Comparison of ENCODE assay signal across 18 cellular contexts in genomic region chr20:1507276-1507675, GRCh38. TPM values are rescaled to one million over a fixed set of nuclear protein-coding genes. Genes with fewer than 3 reads are reported as not detected.
A peak's percentile ranks its signal among the peaks of the same experiment; 100 is the strongest.
DNase-seq lines count a peak whose midpoint lies in the region; ATAC-seq, FAIRE-seq and TF ChIP-seq lines count a peak whose summit lies in the region.
"Had no signal": no experiment of that assay in that cellular context is flagged by ENCODE, and none has a peak within 500 bp of the region (broad histone marks: within the 10 kb centered on the region; RNA-seq: fewer than 3 reads in every experiment).

No MANE protein-coding gene starts in this region.

- H3K4me3 Mint-ChIP-seq in activated CD8-positive, alpha-beta memory T cell treated with anti-CD3 and anti-CD28 coated beads, Interleukin-2, amount 10 ng/mL, durations not matched to agents 7 days and 5 days: no peak overlapping the region
- H3K4me3 Mint-ChIP-seq: CD4-positive, alpha-beta T cell had no signal

- H3K27me3 Mint-ChIP-seq in activated CD8-positive, alpha-beta memory T cell treated with anti-CD3 and anti-CD28 coated beads, Interleukin-2, amount 10 ng/mL, durations not matched to agents 7 days and 5 days: peaks cover 64% of the 10 kb centered on the region

- no peak overlapping the region for H3K27ac Mint-ChIP-seq in activated CD8-positive, alpha-beta memory T cell treated with anti-CD3 and anti-CD28 coated beads, Interleukin-2, amount 10 ng/mL, durations not matched to agents 7 days and 5 days
- H3K27ac Mint-ChIP-seq: CD4-positive, alpha-beta T cell had no signal

- no peak for TF ChIP-seq CTCF in HepG2 (CRISPR knock-in tag; IDR thresholded peaks at IDR 0.05)
- no peak for TF ChIP-seq CTCF in right lobe of liver (IDR thresholded peaks at IDR 0.05)
- no peak for TF ChIP-seq CTCF in keratinocyte (optimal IDR thresholded peaks at IDR 0.05 in 1 of 3, IDR thresholded peaks at IDR 0.05 in 1 of 3, conservative IDR thresholded peaks at IDR 0.05 in 1 of 3; ENCODE audit: extremely low read depth in 1 of 3, insufficient read depth in 2 of 3, low read length in 3 of 3)

- H3K4me1 ChIP-seq in HepG2 (ENCODE audit: insufficient read depth, low read length): no peaks in the 10 kb centered on the region
- no peaks in the 10 kb centered on the region for H3K4me1 ChIP-seq in right lobe of liver
- H3K4me1 ChIP-seq in keratinocyte (ENCODE audit: control insufficient read depth, extremely low read depth, insufficient read depth, low read length): peaks cover 36% of the 10 kb centered on the region
- H3K4me1 ChIP-seq: Caco-2, HAP-1 had no signal

- in situ Hi-C loops in HepG2 (cut with HindIII; ENCODE audit: extremely low pct_ligation_motif_present, low pct_unique_long_range_greater_than_20kb): no loop called here

- CTCF ChIA-PET in HepG2 (lab: Yijun Ruan, JAX; ENCODE audit: low intra/inter-chr PET ratio, low total read pairs): no interaction called here
- CTCF ChIA-PET in activated CD8-positive, alpha-beta memory T cell treated with anti-CD3 and anti-CD28 coated beads, Interleukin-2, amount 10 ng/mL, durations not matched to agents 7 days and 5 days (lab: Charles Lee): interaction anchor here (0.9 to 5.6 kb wide), 3 partner anchors 40 to 295 kb away, joined by 3 to 35 read pairs (median 4); partner anchors contain the start of gene NSFL1C

- FAIRE-seq in HepG2 (lab: Jason Lieb, UNC): no peak
- FAIRE-seq in keratinocyte (lab: Jason Lieb, UNC): peak; percentile 23
- FAIRE-seq: A204.1, D721Med, G401.6, GM12891, GM19239 had no signal

- H3K4me2 ChIP-seq in HepG2 (ENCODE audit: low read depth, low read length) (no peak overlapping the region), keratinocyte (ENCODE audit: control insufficient read depth, extremely low read depth, insufficient read depth, low read depth, low read length) (no peak overlapping the region)

- intact Hi-C loops in HepG2 (cut with micrococcal nuclease; ENCODE audit: unreplicated experiment): no loop called here
- intact Hi-C loops in right lobe of liver (cut with DNase I): no loop called here

- H4K20me1 ChIP-seq in HepG2 (ENCODE audit: insufficient read depth, low read length) (no peaks in the 10 kb centered on the region), keratinocyte (ENCODE audit: control insufficient read depth, extremely low read depth, insufficient read depth, low read length) (no peaks in the 10 kb centered on the region)

- H3K27me3 ChIP-seq in HepG2 (ENCODE audit: control insufficient read depth in 1 of 2, insufficient read depth in 2 of 2, low read length in 2 of 2): peaks cover 0 to 3% of the 10 kb centered on the region in 2 experiments; a peak in 3 of 5 replicates
- no peaks in the 10 kb centered on the region for H3K27me3 ChIP-seq in right lobe of liver
- no peaks in the 10 kb centered on the region for H3K27me3 ChIP-seq in keratinocyte (ENCODE audit: control insufficient read depth, extremely low read depth, insufficient read depth, low read length)

- TF ChIP-seq EP300 in HepG2 (IDR thresholded peaks at IDR 0.05; ENCODE audit: low read depth in 2 of 2, low read length in 2 of 2) (no peak), HepG2 (CRISPR knock-in tag; IDR thresholded peaks at IDR 0.05; ENCODE audit: borderline replicate concordance) (no peak)

- peaks cover 4% of the 10 kb centered on the region for H3K4me1 Mint-ChIP-seq in activated CD8-positive, alpha-beta memory T cell treated with anti-CD3 and anti-CD28 coated beads, Interleukin-2, amount 10 ng/mL, durations not matched to agents 7 days and 5 days

- H3K36me3 Mint-ChIP-seq in activated CD8-positive, alpha-beta memory T cell treated with anti-CD3 and anti-CD28 coated beads, Interleukin-2, amount 10 ng/mL, durations not matched to agents 7 days and 5 days: no peaks in the 10 kb centered on the region

- WGBS in HepG2 (ENCODE audit: low lambda C conversion rate): 10% methylated on average over 3 of the region's 3 CpGs
- 51% methylated on average over 3 of the region's 3 CpGs for WGBS in right lobe of liver (ENCODE audit: insufficient coverage, low coverage, low lambda C conversion rate, missing lambda C conversion rate)

- POLR2A ChIA-PET in HepG2 (lab: Yijun Ruan, JAX): no interaction called here

- H3K79me2 ChIP-seq in HepG2 (ENCODE audit: insufficient read depth, low read length) (no peaks in the 10 kb centered on the region), keratinocyte (ENCODE audit: control insufficient read depth, insufficient read depth, low read length) (no peaks in the 10 kb centered on the region)

- no peak for ATAC-seq in HepG2
- ATAC-seq in right lobe of liver: no peak
- no peak for ATAC-seq in activated CD8-positive, alpha-beta memory T cell treated with anti-CD3 and anti-CD28 coated beads, Interleukin-2, amount 10 ng/mL, durations not matched to agents 7 days and 5 days

- H3K27ac ChIP-seq in HepG2 (ENCODE audit: extremely low read length, insufficient read depth, low read length) (no peak overlapping the region), right lobe of liver (no peak overlapping the region), keratinocyte (ENCODE audit: control insufficient read depth, insufficient read depth, low read length) (no peak overlapping the region)
- H3K27ac ChIP-seq: C4-2B had no signal

- dilution Hi-C loops in keratinocyte (cut with MboI; ENCODE audit: extremely low pct_ligation_motif_present, low sequenced_read_pairs): no loop called here

- H3K9me3 Mint-ChIP-seq in activated CD8-positive, alpha-beta memory T cell treated with anti-CD3 and anti-CD28 coated beads, Interleukin-2, amount 10 ng/mL, durations not matched to agents 7 days and 5 days (ENCODE audit: low read depth): no peaks in the 10 kb centered on the region

- no peak for TF ChIP-seq RAD21 in HepG2 (CRISPR knock-in tag; IDR thresholded peaks at IDR 0.05)

- H3K9ac ChIP-seq in HepG2 (ENCODE audit: insufficient read depth, low read depth, low read length): no peak overlapping the region
- H3K9ac ChIP-seq in keratinocyte (ENCODE audit: control insufficient read depth, extremely low read depth, insufficient read depth, low read length): no peak overlapping the region

- no peak overlapping the region for H3K4me3 ChIP-seq in HepG2 (replicated peaks in 1 of 3; ENCODE audit: insufficient read depth in 1 of 3, low read depth in 2 of 3, low read length in 3 of 3)
- no peak overlapping the region for H3K4me3 ChIP-seq in right lobe of liver
- H3K4me3 ChIP-seq in keratinocyte (ENCODE audit: control insufficient read depth in 2 of 3, extremely low read depth in 1 of 3, insufficient read depth in 2 of 3, low read depth in 1 of 3, low read length in 3 of 3): no peak overlapping the region
- H3K4me3 ChIP-seq: HAP-1 had no signal

- no peaks in the 10 kb centered on the region for H3K9me1 ChIP-seq in keratinocyte (ENCODE audit: control insufficient read depth, extremely low read depth, insufficient read depth, low read length)

- DNase-seq in HepG2 (ENCODE audit: low spot score): no peak
- DNase-seq in right lobe of liver: no peak
- peak; percentile 40 for DNase-seq in RPMI7951 (ENCODE audit: low read depth)
- no peak for DNase-seq in keratinocyte (ENCODE audit: low read depth, low spot score)
- DNase-seq in activated CD8-positive, alpha-beta memory T cell treated with anti-CD3 and anti-CD28 coated beads, Interleukin-2, amount 10 ng/mL, durations not matched to agents 7 days and 5 days: no peak
- no peak for DNase-seq in Ammon's horn (ENCODE audit: low spot score)
- DNase-seq: ACHN; Caco-2; CD4-positive, alpha-beta T cell had no signal

- TF ChIP-seq POLR2A in HepG2 (IDR thresholded peaks at IDR 0.05; ENCODE audit: insufficient read depth in 1 of 2, low read depth in 2 of 2, low read length in 2 of 2) (no peak), right lobe of liver (IDR thresholded peaks at IDR 0.05) (no peak)

- no peaks in the 10 kb centered on the region for H3K36me3 ChIP-seq in HepG2 (replicated peaks in 1 of 2; ENCODE audit: control insufficient read depth in 1 of 2, insufficient read depth in 2 of 2, low read length in 2 of 2)
- H3K36me3 ChIP-seq in right lobe of liver: no peaks in the 10 kb centered on the region
- no peaks in the 10 kb centered on the region for H3K36me3 ChIP-seq in keratinocyte (ENCODE audit: control insufficient read depth in 2 of 2, extremely low read depth in 1 of 2, insufficient read depth in 2 of 2, low read length in 2 of 2)
- H3K36me3 ChIP-seq: HAP-1 had no signal

- no TSS peak for BruUV-seq in HepG2 (replicated peaks; lab: Mats Ljungman, UMichigan)

- H3K9me3 ChIP-seq in HepG2 (ENCODE audit: low read length) (no peaks in the 10 kb centered on the region), right lobe of liver (no peaks in the 10 kb centered on the region), keratinocyte (ENCODE audit: control insufficient read depth, low read depth, low read length) (peaks cover 2% of the 10 kb centered on the region)
- H3K9me3 ChIP-seq: Caco-2, HAP-1 had no signal

- H2AFZ ChIP-seq in HepG2 (ENCODE audit: low read length) (no peak overlapping the region), keratinocyte (ENCODE audit: control insufficient read depth, low read length) (no peak overlapping the region)

RNA-seq across cellular contexts. Expression of gene SIRPB2, which starts 16.1 kb away (rescaled TPM):
- total RNA-seq in HepG2 (2016; rRNA removed; fragmentation: Illumina TruSeq; extraction: Trizol) (not detected in 2 replicates), right lobe of liver (1 to 10 TPM in 5 of 6 experiments, under 1 TPM in 1; 0.55 to 5.6 (median 2.4) TPM)
- not detected in 2 replicates for total RNA-seq in HepG2 (2016; cell fraction: cytosol; rRNA removed; fragmentation: Illumina TruSeq; extraction: Trizol; ENCODE audit: low read depth)
- total RNA-seq in HepG2 (2016; cell fraction: insoluble cytoplasmic fraction; rRNA removed; fragmentation: Illumina TruSeq; extraction: Trizol): not detected in 2 replicates
- total RNA-seq in HepG2 (2016; cell fraction: membrane; rRNA removed; fragmentation: Illumina TruSeq; extraction: Trizol): not detected in 2 replicates
- total RNA-seq in HepG2 (2016; cell fraction: nucleus; rRNA removed; fragmentation: Illumina TruSeq; extraction: Trizol): not detected in 2 replicates
- polyA plus RNA-seq in HepG2 (2011; rRNA removed) (not detected in 2 replicates), keratinocyte (1.1 to 2.1 TPM (median 1.6 TPM) in 3 replicates)
- polyA plus RNA-seq in HepG2 (2011; cell fraction: cytosol; rRNA removed): not detected in 2 replicates
- not detected in 2 replicates for polyA plus RNA-seq in HepG2 (2011; cell fraction: nucleus; rRNA removed)
- not detected in 2 replicates for polyA plus RNA-seq in HepG2 (2012)
- polyA plus RNA-seq in HepG2 (2016; cell fraction: cytosol; fragmentation: Illumina TruSeq; extraction: Trizol; ENCODE audit: low read depth): not detected in 2 replicates
- not detected in 2 replicates for polyA plus RNA-seq in HepG2 (2016; cell fraction: insoluble cytoplasmic fraction; fragmentation: Illumina TruSeq; extraction: Trizol; ENCODE audit: low read depth)
- polyA plus RNA-seq in HepG2 (2016; cell fraction: membrane; fragmentation: Illumina TruSeq; extraction: Trizol; ENCODE audit: low read depth): not detected in 2 replicates
- polyA plus RNA-seq in HepG2 (2016; cell fraction: nucleus; fragmentation: Illumina TruSeq; extraction: Trizol; ENCODE audit: insufficient read depth, low read depth): not detected in 2 replicates
- not detected in 2 replicates for polyA minus RNA-seq in HepG2 (2011; rRNA and poly(A)+ RNA removed; ENCODE audit: low replicate concordance)
- polyA minus RNA-seq in HepG2 (2011; cell fraction: cytosol; rRNA and poly(A)+ RNA removed): not detected in 2 replicates
- polyA minus RNA-seq in HepG2 (2011; cell fraction: nucleus; rRNA and poly(A)+ RNA removed): not detected in 2 replicates
- not detected in 2 replicates for total RNA-seq in RPMI7951 (2014; rRNA removed; shearing (Covaris generic))
- 0.51 TPM for polyA plus RNA-seq in keratinocyte (2011; ENCODE audit: low read depth)
- polyA plus RNA-seq in keratinocyte (2011; cell fraction: cytosol; rRNA removed): 0.79 and 1.2 TPM in 2 replicates
- polyA plus RNA-seq in keratinocyte (2011; cell fraction: nucleus; rRNA removed): 2.2 and 3.4 TPM in 2 replicates
- polyA plus RNA-seq in keratinocyte (2012; ENCODE audit: low replicate concordance): 0.77 and 1.7 TPM in 2 replicates
- 0.66 to 3.1 TPM (median 1.3 TPM) in 3 replicates for polyA minus RNA-seq in keratinocyte
- not detected for polyA minus RNA-seq in keratinocyte (2011; cell fraction: cytosol; rRNA and poly(A)+ RNA removed)
- 1.3 and 1.8 TPM in 2 replicates for polyA minus RNA-seq in keratinocyte (2011; cell fraction: nucleus; rRNA and poly(A)+ RNA removed)
- total RNA-seq in activated CD8-positive, alpha-beta memory T cell treated with anti-CD3 and anti-CD28 coated beads, Interleukin-2, amount 10 ng/mL, durations not matched to agents 7 days and 5 days: not detected
- total RNA-seq: Caco-2, H4 had no signal
- polyA plus RNA-seq: BJ had no signal

RNA-seq across cellular contexts. Expression of gene NSFL1C, which starts 40.6 kb away (rescaled TPM):
- total RNA-seq in HepG2 (2016; rRNA removed; fragmentation: Illumina TruSeq; extraction: Trizol) (62.7 and 74.0 TPM in 2 replicates), right lobe of liver (10 to 100 TPM; 40.8 to 53.5 (median 43.4) TPM)
- total RNA-seq in HepG2 (2016; cell fraction: cytosol; rRNA removed; fragmentation: Illumina TruSeq; extraction: Trizol; ENCODE audit: low read depth): 27.0 and 31.9 TPM in 2 replicates
- total RNA-seq in HepG2 (2016; cell fraction: insoluble cytoplasmic fraction; rRNA removed; fragmentation: Illumina TruSeq; extraction: Trizol): 67.3 and 70.8 TPM in 2 replicates
- 34.0 and 35.0 TPM in 2 replicates for total RNA-seq in HepG2 (2016; cell fraction: membrane; rRNA removed; fragmentation: Illumina TruSeq; extraction: Trizol)
- 57.9 and 59.7 TPM in 2 replicates for total RNA-seq in HepG2 (2016; cell fraction: nucleus; rRNA removed; fragmentation: Illumina TruSeq; extraction: Trizol)
- polyA plus RNA-seq in HepG2 (2011; rRNA removed) (22.9 and 31.9 TPM in 2 replicates), keratinocyte (23.9 to 45.4 TPM (median 38.8 TPM) in 3 replicates)
- 24.0 and 30.9 TPM in 2 replicates for polyA plus RNA-seq in HepG2 (2011; cell fraction: cytosol; rRNA removed)
- polyA plus RNA-seq in HepG2 (2011; cell fraction: nucleus; rRNA removed): 94.8 and 100 TPM in 2 replicates
- 82.3 and 83.4 TPM in 2 replicates for polyA plus RNA-seq in HepG2 (2012)
- 54.9 and 58.8 TPM in 2 replicates for polyA plus RNA-seq in HepG2 (2016; cell fraction: cytosol; fragmentation: Illumina TruSeq; extraction: Trizol; ENCODE audit: low read depth)
- 139 and 153 TPM in 2 replicates for polyA plus RNA-seq in HepG2 (2016; cell fraction: insoluble cytoplasmic fraction; fragmentation: Illumina TruSeq; extraction: Trizol; ENCODE audit: low read depth)
- 55.7 and 56.7 TPM in 2 replicates for polyA plus RNA-seq in HepG2 (2016; cell fraction: membrane; fragmentation: Illumina TruSeq; extraction: Trizol; ENCODE audit: low read depth)
- polyA plus RNA-seq in HepG2 (2016; cell fraction: nucleus; fragmentation: Illumina TruSeq; extraction: Trizol; ENCODE audit: insufficient read depth, low read depth): 105 and 116 TPM in 2 replicates
- 23.6 and 36.6 TPM in 2 replicates for polyA minus RNA-seq in HepG2 (2011; rRNA and poly(A)+ RNA removed; ENCODE audit: low replicate concordance)
- 11.3 and 16.5 TPM in 2 replicates for polyA minus RNA-seq in HepG2 (2011; cell fraction: cytosol; rRNA and poly(A)+ RNA removed)
- 149 and 165 TPM in 2 replicates for polyA minus RNA-seq in HepG2 (2011; cell fraction: nucleus; rRNA and poly(A)+ RNA removed)
- total RNA-seq in RPMI7951 (2014; rRNA removed; shearing (Covaris generic)): 35.2 and 44.1 TPM in 2 replicates
- 197 TPM for polyA plus RNA-seq in keratinocyte (2011; ENCODE audit: low read depth)
- 39.1 and 51.0 TPM in 2 replicates for polyA plus RNA-seq in keratinocyte (2011; cell fraction: cytosol; rRNA removed)
- polyA plus RNA-seq in keratinocyte (2011; cell fraction: nucleus; rRNA removed): 58.2 and 59.0 TPM in 2 replicates
- 99.1 and 116 TPM in 2 replicates for polyA plus RNA-seq in keratinocyte (2012; ENCODE audit: low replicate concordance)
- polyA minus RNA-seq in keratinocyte: 19.8 to 28.9 TPM (median 20.8 TPM) in 3 replicates
- 11.1 TPM for polyA minus RNA-seq in keratinocyte (2011; cell fraction: cytosol; rRNA and poly(A)+ RNA removed)
- polyA minus RNA-seq in keratinocyte (2011; cell fraction: nucleus; rRNA and poly(A)+ RNA removed): 19.9 and 28.5 TPM in 2 replicates
- 10 to 100 TPM; 55.6 to 65.0 TPM for total RNA-seq in activated CD8-positive, alpha-beta memory T cell treated with anti-CD3 and anti-CD28 coated beads, Interleukin-2, amount 10 ng/mL, durations not matched to agents 7 days and 5 days

RNA-seq across cellular contexts. Expression of gene SIRPD, which starts 50.2 kb away (rescaled TPM):
- total RNA-seq in HepG2 (2016; rRNA removed; fragmentation: Illumina TruSeq; extraction: Trizol): not detected in 2 replicates
- not detected in 2 replicates for total RNA-seq in HepG2 (2016; cell fraction: cytosol; rRNA removed; fragmentation: Illumina TruSeq; extraction: Trizol; ENCODE audit: low read depth)
- not detected in 2 replicates for total RNA-seq in HepG2 (2016; cell fraction: insoluble cytoplasmic fraction; rRNA removed; fragmentation: Illumina TruSeq; extraction: Trizol)
- total RNA-seq in HepG2 (2016; cell fraction: membrane; rRNA removed; fragmentation: Illumina TruSeq; extraction: Trizol): not detected in 2 replicates
- total RNA-seq in HepG2 (2016; cell fraction: nucleus; rRNA removed; fragmentation: Illumina TruSeq; extraction: Trizol): not detected in 2 replicates
- not detected in 2 replicates for polyA plus RNA-seq in HepG2 (2011; rRNA removed)
- polyA plus RNA-seq in HepG2 (2011; cell fraction: cytosol; rRNA removed): not detected in 2 replicates
- not detected in 2 replicates for polyA plus RNA-seq in HepG2 (2011; cell fraction: nucleus; rRNA removed)
- not detected in 2 replicates for polyA plus RNA-seq in HepG2 (2012)
- polyA plus RNA-seq in HepG2 (2016; cell fraction: cytosol; fragmentation: Illumina TruSeq; extraction: Trizol; ENCODE audit: low read depth): not detected in 2 replicates
- not detected in 2 replicates for polyA plus RNA-seq in HepG2 (2016; cell fraction: insoluble cytoplasmic fraction; fragmentation: Illumina TruSeq; extraction: Trizol; ENCODE audit: low read depth)
- polyA plus RNA-seq in HepG2 (2016; cell fraction: membrane; fragmentation: Illumina TruSeq; extraction: Trizol; ENCODE audit: low read depth): not detected in 2 replicates
- not detected in 2 replicates for polyA plus RNA-seq in HepG2 (2016; cell fraction: nucleus; fragmentation: Illumina TruSeq; extraction: Trizol; ENCODE audit: insufficient read depth, low read depth)
- polyA minus RNA-seq in HepG2 (2011; rRNA and poly(A)+ RNA removed; ENCODE audit: low replicate concordance): not detected in 2 replicates
- polyA minus RNA-seq in HepG2 (2011; cell fraction: cytosol; rRNA and poly(A)+ RNA removed): not detected in 2 replicates
- not detected in 2 replicates for polyA minus RNA-seq in HepG2 (2011; cell fraction: nucleus; rRNA and poly(A)+ RNA removed)
- not detected for total RNA-seq in right lobe of liver
- total RNA-seq in RPMI7951 (2014; rRNA removed; shearing (Covaris generic)): 0.36 and 0.68 TPM in 2 replicates
- polyA plus RNA-seq in keratinocyte: not detected in 3 replicates
- polyA plus RNA-seq in keratinocyte (2011; ENCODE audit: low read depth): not detected
- not detected in 2 replicates for polyA plus RNA-seq in keratinocyte (2011; cell fraction: cytosol; rRNA removed)
- not detected in 2 replicates for polyA plus RNA-seq in keratinocyte (2011; cell fraction: nucleus; rRNA removed)
- polyA plus RNA-seq in keratinocyte (2012; ENCODE audit: low replicate concordance): not detected in 2 replicates
- polyA minus RNA-seq in keratinocyte: not detected in 3 replicates
- polyA minus RNA-seq in keratinocyte (2011; cell fraction: cytosol; rRNA and poly(A)+ RNA removed): not detected
- not detected in 2 replicates for polyA minus RNA-seq in keratinocyte (2011; cell fraction: nucleus; rRNA and poly(A)+ RNA removed)
- total RNA-seq in activated CD8-positive, alpha-beta memory T cell treated with anti-CD3 and anti-CD28 coated beads, Interleukin-2, amount 10 ng/mL, durations not matched to agents 7 days and 5 days: under 1 TPM in 1 of 2 experiments, not detected in 1; 0.19 TPM
- total RNA-seq: Caco-2, H4 had no signal
- polyA plus RNA-seq: BJ had no signal
